13 cellular contexts compared by ENCODE assay signal in the genomic region with DNA sequence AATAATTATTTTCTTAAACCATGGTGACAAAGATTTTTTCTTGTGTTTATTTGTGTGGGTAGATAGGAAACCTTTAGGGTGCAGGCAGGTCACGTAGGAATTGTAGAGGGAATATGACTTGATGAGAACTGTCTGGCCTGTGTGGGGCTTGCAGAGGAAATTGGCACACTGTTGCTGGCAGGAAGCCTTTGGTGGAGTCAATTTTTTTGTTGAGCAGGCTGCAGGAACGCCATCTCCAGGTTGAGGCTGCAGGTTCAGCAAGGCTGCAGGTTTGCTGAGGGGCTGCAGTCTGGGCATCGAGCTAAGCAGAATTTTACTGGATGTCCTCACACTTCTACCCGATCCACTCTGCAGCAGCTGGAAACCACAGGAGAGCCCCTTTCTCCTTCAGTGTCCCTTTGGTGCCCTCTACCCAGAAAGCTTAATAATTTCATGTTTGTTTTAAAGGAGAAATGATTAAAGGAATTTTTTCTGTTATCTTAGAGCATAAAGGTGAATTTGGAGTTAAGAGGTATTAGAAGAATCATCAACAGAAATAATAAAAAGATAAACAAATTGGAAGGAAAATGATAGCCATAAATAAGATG. TPM values are rescaled to one million over a fixed set of nuclear protein-coding genes. Genes with fewer than 3 reads are reported as not detected.
A peak's percentile ranks its signal among the peaks of the same experiment; 100 is the strongest.
DNase-seq lines count a peak whose midpoint lies in the region; ATAC-seq, FAIRE-seq and TF ChIP-seq lines count a peak whose summit lies in the region.
"Had no signal": no experiment of that assay in that cellular context is flagged by ENCODE, and none has a peak within 500 bp of the region (broad histone marks: within the 10 kb centered on the region; RNA-seq: fewer than 3 reads in every experiment).

No MANE protein-coding gene starts in this region.

- TF ChIP-seq CTCF in A549 (IDR thresholded peaks at IDR 0.05) = no peak

- H3K4me2 ChIP-seq in A549 = no peak overlapping the region
- H3K4me2 ChIP-seq in GM23248 (ENCODE audit: unreplicated experiment) = no peak overlapping the region
- H3K4me2 ChIP-seq: KMS-11 had no signal

- no peak for TF ChIP-seq POLR2A in A549 (IDR thresholded peaks at IDR 0.05; ENCODE audit: low read length)

- H3K79me2 ChIP-seq in GM23248 (ENCODE audit: insufficient read depth) = peaks cover 76% of the 10 kb centered on the region

- H3K27me3 ChIP-seq in GM23248 (replicated peaks; ENCODE audit: insufficient read depth) (no peaks in the 10 kb centered on the region), adipocyte (replicated peaks; ENCODE audit: control insufficient read depth, insufficient read depth, low read length) (no peaks in the 10 kb centered on the region)
- H3K27me3 ChIP-seq: adrenal gland, tibial nerve had no signal

- ATAC-seq in A549 (peak; percentile 30 to 60; a peak in 4 of 6 replicates), GM18870 (IDR thresholded peaks at IDR 0.05; ENCODE audit: unreplicated experiment) (no peak)

- DNase-seq in A549 (ENCODE audit: low read depth in 1 of 2, low spot score in 1 of 2) = peak in 1 of 2 experiments; percentile 14
- peak; percentile 40 for DNase-seq in GM23248
- DNase-seq in adipocyte (ENCODE audit: low read depth) = peak; percentile 8
- DNase-seq in glomerular visceral epithelial cell (ENCODE audit: extremely low spot score) = peak; percentile 16
- no peak for DNase-seq in NCI-H446 treated with DMSO at 0.1 percent for 48 hours (lab: John Stamatoyannopoulos, UW)
- no peak for DNase-seq in occipital lobe (lab: John Stamatoyannopoulos, UW)
- DNase-seq in NCI-H2107 treated with DMSO at 0.1 percent for 48 hours (lab: John Stamatoyannopoulos, UW; ENCODE audit: unreplicated experiment) = no peak
- DNase-seq: activated CD4-positive, alpha-beta T cell treated with anti-CD3 and anti-CD28 coated beads, Interleukin-2, amount 10 ng/mL, durations not matched to agents 7 days and 5 days; adrenal gland; DMS53 had no signal

- no peak overlapping the region for H3K4me3 ChIP-seq in A549
- H3K4me3 ChIP-seq in GM23248 = no peak overlapping the region
- H3K4me3 ChIP-seq in adipocyte (ENCODE audit: low read length) = no peak overlapping the region
- H3K4me3 ChIP-seq: adrenal gland, tibial nerve had no signal

- CTCF ChIA-PET in A549 (lab: Yijun Ruan, JAX) = interaction anchor here (0.9 to 3.0 kb wide), 3 partner anchors 22 to 523 kb away, joined by 3 to 12 read pairs (median 3); partner anchors contain the start of gene TBC1D12

- H3K36me3 ChIP-seq in GM23248 (ENCODE audit: low read depth) (no peaks in the 10 kb centered on the region), adipocyte (ENCODE audit: control insufficient read depth, insufficient read depth, low read length, severe bottlenecking) (no peaks in the 10 kb centered on the region)
- H3K36me3 ChIP-seq: adrenal gland, tibial nerve had no signal

- FAIRE-seq in A549 (lab: Jason Lieb, UNC) = no peak

- POLR2A ChIA-PET in A549 (lab: Yijun Ruan, JAX) = no interaction called here

- H3K9me2 ChIP-seq in GM23248 (ENCODE audit: insufficient read depth) = no peaks in the 10 kb centered on the region

- H3K27ac ChIP-seq in A549 (no peak overlapping the region), GM23248 (no peak overlapping the region)
- H3K27ac ChIP-seq: adrenal gland, KMS-11, tibial nerve had no signal

- WGBS in A549 (ENCODE audit: missing lambda C conversion rate) = 38% methylated on average over 4 of the region's 4 CpGs
- WGBS in GM23248 (ENCODE audit: low coverage in 1 of 2, low lambda C conversion rate in 2 of 2, missing lambda C conversion rate in 2 of 2), 2 experiments = 14 to 19% methylated on average over 4 of the region's 4 CpGs

- TF ChIP-seq EP300 in A549 (IDR thresholded peaks at IDR 0.05) = no peak

- peak in 1 of 2 experiments; percentile 29; a peak in 1 of 5 replicates for TF ChIP-seq RAD21 in A549 (conservative IDR thresholded peaks at IDR 0.05 in 1 of 2, IDR thresholded peaks at IDR 0.05 in 1 of 2)

- H3F3A ChIP-seq in GM23248 (ENCODE audit: insufficient read depth) = no peaks in the 10 kb centered on the region

- in situ Hi-C loops in GM23248 (cut with MboI) = no loop called here

- H3K9ac ChIP-seq in GM23248 (no peak overlapping the region), adipocyte (ENCODE audit: low read length) (no peak overlapping the region)
- H3K9ac ChIP-seq: KMS-11 had no signal

- no peaks in the 10 kb centered on the region for H4K20me1 ChIP-seq in GM23248 (ENCODE audit: insufficient read depth)

- peaks cover 11% of the 10 kb centered on the region; the same call in 2 of the 3 replicates for H3K9me3 ChIP-seq in A549
- H3K9me3 ChIP-seq in GM23248 (ENCODE audit: low read depth) = no peaks in the 10 kb centered on the region
- peaks cover 3% of the 10 kb centered on the region for H3K9me3 ChIP-seq in adipocyte (ENCODE audit: control insufficient read depth, low read length)

- H2AFZ ChIP-seq in GM23248 = no peak overlapping the region

- H3K4me1 ChIP-seq in A549 (no peaks in the 10 kb centered on the region), GM23248 (ENCODE audit: insufficient read depth) (peaks cover 5% of the 10 kb centered on the region; the same call in 1 of the 2 replicates), adipocyte (ENCODE audit: control insufficient read depth, insufficient read depth, low read length) (peaks cover 17% of the 10 kb centered on the region)

TF ChIP-seq in A549, 52 proteins besides CTCF, POLR2A, EP300 and RAD21:
- TF ChIP-seq BHLHE40 (IDR thresholded peaks at IDR 0.05; ENCODE audit: low read depth, low read length) (no peak), POLR2AphosphoS2 (conservative IDR thresholded peaks at IDR 0.05; ENCODE audit: low read length) (no peak), TFCP2L1 (CRISPR knock-in tag; IDR thresholded peaks at IDR 0.05) (no peak), ZSCAN20 (CRISPR knock-in tag; IDR thresholded peaks at IDR 0.05) (no peak), NFE2L2 (conservative IDR thresholded peaks at IDR 0.05; ENCODE audit: low read length) (no peak), CHD4 (IDR thresholded peaks at IDR 0.05; ENCODE audit: borderline replicate concordance) (no peak), MAZ (IDR thresholded peaks at IDR 0.05; ENCODE audit: borderline replicate concordance, low read depth, low read length) (no peak), HMGXB4 (CRISPR knock-in tag; IDR thresholded peaks at IDR 0.05; ENCODE audit: borderline replicate concordance) (no peak), ZFP36 (IDR thresholded peaks at IDR 0.05; ENCODE audit: borderline replicate concordance, partially characterized antibody) (no peak), PHF8 (IDR thresholded peaks at IDR 0.05; ENCODE audit: borderline replicate concordance, low read depth) (no peak), E2F6 (IDR thresholded peaks at IDR 0.05; ENCODE audit: borderline replicate concordance, low read depth) (no peak), SREBF2 (IDR thresholded peaks at IDR 0.05) (no peak), KDM5A (IDR thresholded peaks at IDR 0.05) (no peak), SMC3 (IDR thresholded peaks at IDR 0.05) (no peak), NR3C1 (IDR thresholded peaks at IDR 0.05) (no peak), JUN (IDR thresholded peaks at IDR 0.05) (no peak), HEYL (CRISPR knock-in tag; IDR thresholded peaks at IDR 0.05) (no peak)
- TF ChIP-seq, protein P1, sequence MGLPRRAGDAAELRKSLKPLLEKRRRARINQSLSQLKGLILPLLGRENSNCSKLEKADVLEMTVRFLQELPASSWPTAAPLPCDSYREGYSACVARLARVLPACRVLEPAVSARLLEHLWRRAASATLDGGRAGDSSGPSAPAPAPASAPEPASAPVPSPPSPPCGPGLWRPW (IDR thresholded peaks at IDR 0.05) = no peak
- TF ChIP-seq, protein P2, sequence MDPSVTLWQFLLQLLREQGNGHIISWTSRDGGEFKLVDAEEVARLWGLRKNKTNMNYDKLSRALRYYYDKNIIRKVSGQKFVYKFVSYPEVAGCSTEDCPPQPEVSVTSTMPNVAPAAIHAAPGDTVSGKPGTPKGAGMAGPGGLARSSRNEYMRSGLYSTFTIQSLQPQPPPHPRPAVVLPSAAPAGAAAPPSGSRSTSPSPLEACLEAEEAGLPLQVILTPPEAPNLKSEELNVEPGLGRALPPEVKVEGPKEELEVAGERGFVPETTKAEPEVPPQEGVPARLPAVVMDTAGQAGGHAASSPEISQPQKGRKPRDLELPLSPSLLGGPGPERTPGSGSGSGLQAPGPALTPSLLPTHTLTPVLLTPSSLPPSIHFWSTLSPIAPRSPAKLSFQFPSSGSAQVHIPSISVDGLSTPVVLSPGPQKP (IDR thresholded peaks at IDR 0.05; ENCODE audit: low read depth, low read length) = no peak
- TF ChIP-seq, protein P3, sequence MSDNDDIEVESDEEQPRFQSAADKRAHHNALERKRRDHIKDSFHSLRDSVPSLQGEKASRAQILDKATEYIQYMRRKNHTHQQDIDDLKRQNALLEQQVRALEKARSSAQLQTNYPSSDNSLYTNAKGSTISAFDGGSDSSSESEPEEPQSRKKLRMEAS (IDR thresholded peaks at IDR 0.05) = no peak

RNA-seq across cellular contexts. Expression of gene TBC1D12, which starts 37.0 kb away (rescaled TPM):
- polyA plus RNA-seq in A549 (2011; rRNA removed) = 5.7 and 6.0 TPM in 2 replicates
- 1.4 and 2.2 TPM in 2 replicates for polyA plus RNA-seq in A549 (2012; cell fraction: cytosol; rRNA removed)
- polyA plus RNA-seq in A549 (2012; cell fraction: nucleus; rRNA removed) = 2.1 and 2.5 TPM in 2 replicates
- polyA plus RNA-seq in A549 (2017; fragmentation: RNase III; extraction: RNeasy Plus Mini Kit Qiagen cat#74134 plus additional on column Dnase treatment) = 3.5 to 4.4 TPM (median 3.7 TPM) in 3 replicates
- polyA minus RNA-seq in A549 (2011; rRNA and poly(A)+ RNA removed) = 2.6 TPM in 2 replicates
- total RNA-seq in GM23248 (2014; rRNA removed; shearing (Covaris generic)) = 11.4 and 12.9 TPM in 2 replicates
- polyA plus RNA-seq in GM23248 (2016; fragmentation: Nextera tagmentation; extraction: Ambion mirVana) = 3.8 and 6.5 TPM in 2 replicates
- total RNA-seq in occipital lobe = 64.7 TPM

Comparison
In these comparisons a context has a peak if more than half of its experiments do, and no peak if none do; other contexts are left out.
1. DNase-seq: peak in GM23248 (single experiment), adipocyte (single experiment) and glomerular visceral epithelial cell (single experiment); none in NCI-H446 treated with DMSO at 0.1 percent for 48 hours (single experiment), occipital lobe (single experiment) and NCI-H2107 treated with DMSO at 0.1 percent for 48 hours (single experiment).